Comparison of ENCODE assay signal across 20 cellular contexts in the genomic region with DNA sequence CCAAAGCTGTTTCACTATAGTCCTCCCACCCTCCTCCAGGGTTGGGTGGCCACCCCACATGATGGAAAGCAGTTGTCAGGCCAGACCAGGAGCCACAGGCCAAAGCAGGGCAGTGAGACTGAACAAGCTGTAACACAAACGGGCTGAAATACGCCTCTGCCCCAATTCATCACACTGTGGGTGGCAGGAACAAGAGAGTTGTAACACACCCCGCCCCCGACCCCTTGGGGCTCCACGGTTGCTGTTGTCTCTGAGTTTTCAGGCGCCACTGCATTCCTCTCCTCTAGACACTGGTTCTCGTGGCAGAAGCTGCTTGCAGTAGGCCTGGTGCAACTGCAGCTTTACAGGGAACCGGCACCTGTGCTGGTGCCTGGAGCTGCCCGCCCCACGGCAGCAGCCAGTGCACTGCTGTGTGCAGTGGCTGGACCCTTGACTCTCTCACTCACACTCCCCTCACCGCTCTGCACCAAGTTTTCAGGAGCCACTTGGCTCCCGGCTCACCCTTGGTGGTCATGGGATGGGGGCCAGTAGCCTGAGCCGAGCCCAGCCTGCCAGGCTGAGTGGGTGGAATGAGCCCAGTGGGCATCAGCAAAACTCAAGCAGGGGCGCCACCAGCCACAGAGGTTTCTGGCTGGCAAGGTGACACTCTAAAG.
A peak's percentile ranks its signal among the peaks of the same experiment; 100 is the strongest.
DNase-seq lines count a peak whose midpoint lies in the region; ATAC-seq, FAIRE-seq and TF ChIP-seq lines count a peak whose summit lies in the region.
"Had no signal": no experiment of that assay in that cellular context is flagged by ENCODE, and none has a peak within 500 bp of the region (broad histone marks: within the 10 kb centered on the region; RNA-seq: fewer than 3 reads in every experiment).

No MANE protein-coding gene starts in this region.

- no peak overlapping the region for H3K27ac Mint-ChIP-seq in endodermal cell
- H3K27ac Mint-ChIP-seq: CD8-positive, alpha-beta memory T cell had no signal

- in situ Hi-C loops in HepG2 (cut with HindIII; ENCODE audit: extremely low pct_ligation_motif_present, low pct_unique_long_range_greater_than_20kb): no loop called here

- ATAC-seq in HepG2 (peak; percentile 44; the same call in 2 of the 3 replicates), right lobe of liver (no peak), HG02642 (IDR thresholded peaks at IDR 0.05; ENCODE audit: poor library complexity, unreplicated experiment) (no peak), GM19351 (IDR thresholded peaks at IDR 0.05; ENCODE audit: unreplicated experiment) (no peak)

- peaks cover 4% of the 10 kb centered on the region for H3K36me3 Mint-ChIP-seq in endodermal cell (ENCODE audit: low read depth)
- H3K36me3 Mint-ChIP-seq: CD8-positive, alpha-beta memory T cell had no signal

- TF ChIP-seq POLR2A in HepG2 (IDR thresholded peaks at IDR 0.05; ENCODE audit: insufficient read depth in 1 of 2, low read depth in 2 of 2, low read length in 2 of 2): no peak
- no peak for TF ChIP-seq POLR2A in right lobe of liver (IDR thresholded peaks at IDR 0.05)

- FAIRE-seq in HepG2 (lab: Jason Lieb, UNC): no peak
- FAIRE-seq: G401.6, GM18507, HTR-8/SVneo had no signal

- no peak overlapping the region for H2AK5ac ChIP-seq in neuronal stem cell (ENCODE audit: low read depth, low read length)

- no TSS peak for BruUV-seq in HepG2 (replicated peaks; lab: Mats Ljungman, UMichigan)

- H3K36me3 ChIP-seq in HepG2 (replicated peaks in 1 of 2; ENCODE audit: control insufficient read depth in 1 of 2, insufficient read depth in 2 of 2, low read length in 2 of 2): no peaks in the 10 kb centered on the region
- H3K36me3 ChIP-seq in right lobe of liver: no peaks in the 10 kb centered on the region
- no peaks in the 10 kb centered on the region for H3K36me3 ChIP-seq in endodermal cell (ENCODE audit: control insufficient read depth, insufficient read depth, low read length)
- no peaks in the 10 kb centered on the region for H3K36me3 ChIP-seq in neuronal stem cell (replicated peaks in 1 of 2; ENCODE audit: control insufficient read depth in 2 of 2, insufficient read depth in 2 of 2, low read length in 2 of 2)
- H3K36me3 ChIP-seq: BLaER1 had no signal

- no peaks in the 10 kb centered on the region for H3K27me3 ChIP-seq in HepG2 (ENCODE audit: control insufficient read depth in 1 of 2, insufficient read depth in 2 of 2, low read length in 2 of 2)
- H3K27me3 ChIP-seq in right lobe of liver: no peaks in the 10 kb centered on the region
- H3K27me3 ChIP-seq in endodermal cell (ENCODE audit: control insufficient read depth, insufficient read depth, low read length, poor library complexity, severe bottlenecking): no peaks in the 10 kb centered on the region
- H3K27me3 ChIP-seq in neuronal stem cell (ENCODE audit: control insufficient read depth in 3 of 3, insufficient read depth in 3 of 3, low read depth in 1 of 3, low read length in 3 of 3): no peaks in the 10 kb centered on the region
- H3K27me3 ChIP-seq: BLaER1 had no signal

- peak overlapping the region; percentile 58 for H3K23ac ChIP-seq in neuronal stem cell (ENCODE audit: low read depth, low read length, poor library complexity)

- H4K8ac ChIP-seq in neuronal stem cell (ENCODE audit: low read depth, low read length): no peak overlapping the region

- H3K79me2 ChIP-seq in HepG2 (ENCODE audit: insufficient read depth, low read length): no peaks in the 10 kb centered on the region

- TF ChIP-seq EP300 in HepG2 (IDR thresholded peaks at IDR 0.05; ENCODE audit: low read depth in 2 of 2, low read length in 2 of 2): no peak
- TF ChIP-seq EP300 in HepG2 (CRISPR knock-in tag; IDR thresholded peaks at IDR 0.05; ENCODE audit: borderline replicate concordance): no peak

- H2AFZ ChIP-seq in HepG2 (ENCODE audit: low read length) (no peak overlapping the region), neuronal stem cell (ENCODE audit: low read length) (peak overlapping the region; percentile 61)
- H2AFZ ChIP-seq: PC-9 had no signal

- CTCF ChIA-PET in HepG2 (lab: Yijun Ruan, JAX; ENCODE audit: low intra/inter-chr PET ratio, low total read pairs): no interaction called here

- H2BK120ac ChIP-seq in neuronal stem cell (ENCODE audit: low read depth, low read length): no peak overlapping the region

- no peak overlapping the region for H4K91ac ChIP-seq in neuronal stem cell (ENCODE audit: low read depth, low read length, poor library complexity)

- H2BK12ac ChIP-seq in neuronal stem cell (ENCODE audit: low read length): no peak overlapping the region

- WGBS in HepG2 (ENCODE audit: low lambda C conversion rate): 10% methylated on average over 2 of the region's 14 CpGs
- WGBS in right lobe of liver (ENCODE audit: insufficient coverage, low coverage, low lambda C conversion rate, missing lambda C conversion rate): 60% methylated on average over 11 of the region's 14 CpGs
- WGBS in endodermal cell (ENCODE audit: insufficient coverage in 1 of 2, insufficient read length in 1 of 2), 2 experiments: 90 to 92% methylated on average over 5 to 14 of the region's 14 CpGs
- no CpG with 5 or more reads among the region's 14 CpGs for WGBS in neuronal stem cell (ENCODE audit: extremely low coverage in 2 of 2, insufficient read length in 2 of 2, insufficient replicate concordance in 1 of 2), 2 donors

- H3K9ac ChIP-seq in HepG2 (ENCODE audit: insufficient read depth, low read depth, low read length) (no peak overlapping the region), endodermal cell (ENCODE audit: extremely low read depth, low read length, poor library complexity, severe bottlenecking) (no peak overlapping the region), neuronal stem cell (ENCODE audit: low read depth, low read length, poor library complexity) (peak overlapping the region; percentile 13)
- H3K9ac ChIP-seq: BLaER1 had no signal

- H3K79me1 ChIP-seq in neuronal stem cell (ENCODE audit: low read depth, low read length): no peaks in the 10 kb centered on the region

- peak overlapping the region; percentile 38 for H3K18ac ChIP-seq in neuronal stem cell (ENCODE audit: low read length)

- H3K27ac ChIP-seq in HepG2 (ENCODE audit: extremely low read length, insufficient read depth, low read length) (no peak overlapping the region), right lobe of liver (no peak overlapping the region), endodermal cell (ENCODE audit: low read depth, low read length) (no peak overlapping the region), neuronal stem cell (replicated peaks; ENCODE audit: low read length) (no peak overlapping the region)
- H3K27ac ChIP-seq: BLaER1, HL-60, PC-9 had no signal

- H2BK5ac ChIP-seq in neuronal stem cell (ENCODE audit: low read length): no peak overlapping the region

- no peaks in the 10 kb centered on the region for H3K4me1 Mint-ChIP-seq in endodermal cell
- H3K4me1 Mint-ChIP-seq: CD8-positive, alpha-beta memory T cell had no signal

- no peak overlapping the region for H3K4me3 Mint-ChIP-seq in endodermal cell
- H3K4me3 Mint-ChIP-seq: CD8-positive, alpha-beta memory T cell had no signal

- H4K20me1 ChIP-seq in HepG2 (ENCODE audit: insufficient read depth, low read length): no peaks in the 10 kb centered on the region
- H4K20me1 ChIP-seq: BLaER1 had no signal

- TF ChIP-seq RAD21 in HepG2 (CRISPR knock-in tag; IDR thresholded peaks at IDR 0.05): no peak

- TF ChIP-seq CTCF in HepG2 (CRISPR knock-in tag; IDR thresholded peaks at IDR 0.05) (no peak), right lobe of liver (IDR thresholded peaks at IDR 0.05) (no peak), endodermal cell (conservative IDR thresholded peaks at IDR 0.05) (no peak)

- H3K4me1 ChIP-seq in HepG2 (ENCODE audit: insufficient read depth, low read length) (no peaks in the 10 kb centered on the region), right lobe of liver (no peaks in the 10 kb centered on the region), endodermal cell (ENCODE audit: control insufficient read depth, insufficient read depth, low read length) (no peaks in the 10 kb centered on the region), neuronal stem cell (ENCODE audit: control insufficient read depth in 2 of 2, insufficient read depth in 1 of 2, low read depth in 1 of 2, low read length in 2 of 2) (no peaks in the 10 kb centered on the region)
- H3K4me1 ChIP-seq: BLaER1 had no signal

- no peak overlapping the region for H3K4ac ChIP-seq in neuronal stem cell (ENCODE audit: low read length)

- no peak for DNase-seq in HepG2 (ENCODE audit: low spot score)
- no peak for DNase-seq in right lobe of liver
- peak; percentile 47 for DNase-seq in endodermal cell
- no peak for DNase-seq in neuronal stem cell (ENCODE audit: low spot score)
- no peak for DNase-seq in ecto neural progenitor cell (ENCODE audit: low spot score)
- DNase-seq in SHP77 treated with DMSO at 0.1 percent for 48 hours (lab: John Stamatoyannopoulos, UW): no peak
- DNase-seq: CD8-positive, alpha-beta memory T cell; DMS79 treated with DMSO at 0.1 percent for 48 hours; MV-4-11; NCI-H1417; NCI-H1930; NCI-H446; PC-9 had no signal

- intact Hi-C loops in HepG2 (cut with micrococcal nuclease; ENCODE audit: unreplicated experiment) (no loop called here), right lobe of liver (cut with DNase I) (no loop called here)

- H3K4me3 ChIP-seq in HepG2 (replicated peaks in 1 of 3; ENCODE audit: insufficient read depth in 1 of 3, low read depth in 2 of 3, low read length in 3 of 3) (no peak overlapping the region), right lobe of liver (no peak overlapping the region), endodermal cell (ENCODE audit: low read length) (no peak overlapping the region), neuronal stem cell (ENCODE audit: low read length in 2 of 2) (no peak overlapping the region)
- H3K4me3 ChIP-seq: BLaER1, PC-9 had no signal

- POLR2A ChIA-PET in HepG2 (lab: Yijun Ruan, JAX): no interaction called here

- H2BK15ac ChIP-seq in neuronal stem cell (ENCODE audit: low read length): no peak overlapping the region

- H3K4me2 ChIP-seq in HepG2 (ENCODE audit: low read depth, low read length) (no peak overlapping the region), neuronal stem cell (ENCODE audit: insufficient read depth, low read length, poor library complexity, severe bottlenecking) (no peak overlapping the region)
- H3K4me2 ChIP-seq: BLaER1, PC-9 had no signal

- H3K9me3 Mint-ChIP-seq in endodermal cell: peaks cover 21% of the 10 kb centered on the region

- H3K9me3 ChIP-seq in HepG2 (ENCODE audit: low read length): peaks cover 21% of the 10 kb centered on the region
- H3K9me3 ChIP-seq in right lobe of liver: no peaks in the 10 kb centered on the region
- H3K9me3 ChIP-seq in endodermal cell (ENCODE audit: control insufficient read depth, low read length): peaks cover 16% of the 10 kb centered on the region
- H3K9me3 ChIP-seq in neuronal stem cell (replicated peaks in 1 of 2; ENCODE audit: control insufficient read depth in 2 of 2, insufficient read depth in 1 of 2, low read depth in 1 of 2, low read length in 2 of 2): peaks cover under 1 to 2% of the 10 kb centered on the region in 2 donors

- no peaks in the 10 kb centered on the region for H3K27me3 Mint-ChIP-seq in endodermal cell (ENCODE audit: insufficient read depth)
- H3K27me3 Mint-ChIP-seq: CD8-positive, alpha-beta memory T cell had no signal

- H3K14ac ChIP-seq in neuronal stem cell (ENCODE audit: low read length): no peak overlapping the region
